ENCODE assay signal across 8 cellular contexts in the genomic region with DNA sequence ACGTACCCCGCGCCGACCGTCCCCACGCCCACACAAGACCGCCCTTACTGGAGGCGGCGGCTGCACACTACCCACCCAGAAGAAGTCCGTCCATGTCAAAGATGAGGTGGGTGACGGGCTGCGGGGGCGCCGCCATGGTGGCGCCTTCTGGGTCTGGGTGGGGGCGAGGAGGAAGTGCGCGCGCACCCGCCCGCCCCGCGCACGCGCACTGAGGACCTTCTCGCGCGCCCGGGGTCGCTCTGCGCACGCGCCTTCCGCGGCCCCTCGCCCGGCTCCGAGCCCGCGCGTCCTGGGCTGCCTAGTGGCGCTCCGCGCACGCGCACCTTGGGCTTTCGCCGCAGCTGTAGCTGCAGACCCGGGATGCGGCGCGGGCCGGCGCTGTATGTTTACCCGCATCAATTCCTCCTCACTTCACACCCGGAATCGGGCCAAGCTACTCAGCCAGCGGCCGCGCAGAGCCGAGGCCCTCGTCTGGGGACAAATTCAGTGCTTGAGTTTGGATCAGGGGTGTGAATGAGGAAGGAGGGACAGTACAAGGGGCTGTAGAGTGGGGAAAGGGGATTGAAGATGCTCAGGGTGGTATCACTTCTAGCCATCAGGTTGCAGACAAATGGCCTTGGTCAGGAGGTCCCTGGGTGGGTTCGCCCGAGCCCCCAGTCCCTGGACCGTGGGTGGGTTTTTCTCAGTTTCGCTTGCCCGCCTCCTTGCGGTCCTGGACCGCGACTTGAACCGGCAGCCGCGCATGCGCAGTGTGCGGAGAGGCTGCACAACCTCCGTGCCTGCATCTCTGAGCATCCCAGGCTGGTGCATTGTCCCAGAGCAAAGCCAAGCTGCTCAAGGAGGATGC. TPM values are rescaled to one million over a fixed set of nuclear protein-coding genes. Genes with fewer than 3 reads are reported as not detected.
DNase-seq lines count a peak whose midpoint lies in the region; ATAC-seq and TF ChIP-seq lines count a peak whose summit lies in the region.

A gene (minus strand): TSS at position 176 of the 847 bp plus-strand sequence. CDS start 40 bp downstream, at position 136.

- WGBS in liver, result under 1% methylated on average over 76 of the region's 76 CpGs

- no peaks in the 10 kb centered on the region for H3K9me3 ChIP-seq in liver (ENCODE audit: control insufficient read depth in 4 of 4, low read length in 3 of 4)

- peak; percentile 34 for TF ChIP-seq CTCF in liver (IDR thresholded peaks at IDR 0.05; ENCODE audit: low read depth, low read length, missing input control)

- peak within 1 kb of the TSS; percentile 72 to 99 (median 87) for H3K4me3 ChIP-seq in liver (ENCODE audit: low read depth in 1 of 3, low read length in 3 of 3)

- no peaks in the 10 kb centered on the region for H3K27me3 ChIP-seq in liver (ENCODE audit: control insufficient read depth in 4 of 4, insufficient read depth in 4 of 4, low read length in 3 of 4)

- H3K36me3 ChIP-seq in liver (ENCODE audit: control insufficient read depth in 4 of 4, insufficient read depth in 3 of 4, low read depth in 1 of 4, low read length in 3 of 4), result no peaks in the 10 kb centered on the region

- H3K9ac ChIP-seq in liver (ENCODE audit: low read depth in 1 of 2, low read length in 2 of 2), result peak within 1 kb of the TSS in 1 of 2 donors; percentile 5

- peak; percentile 31 to 95 (median 78) for DNase-seq in C1 segment of cervical spinal cord (lab: John Stamatoyannopoulos, UW)
- peak; percentile 91 for DNase-seq in NCI-H69 (lab: John Stamatoyannopoulos, UW)
- DNase-seq in activated CD4-positive, alpha-beta T cell treated with anti-CD3 and anti-CD28 coated beads, Interleukin-2, amount 50 U/mL, for 24 hours (ENCODE audit: low read depth in 1 of 2, low spot score in 1 of 2), result peak; percentile 58 to 62
- peak; percentile 84 for DNase-seq in dermis blood vessel endothelial cell
- peak; percentile 81 for DNase-seq in stimulated activated CD4-positive, alpha-beta T cell treated with anti-CD3 and anti-CD28 coated beads, Interleukin-4, amount 100 ng/mL, for 1 hour

- no peak for TF ChIP-seq RAD21 in liver (IDR thresholded peaks at IDR 0.05)

- peak within 1 kb of the TSS; percentile 89 to 94 for H3K27ac ChIP-seq in liver (ENCODE audit: low read depth in 1 of 2, low read length in 2 of 2)

- peaks cover 2 to 24% (median 17%) of the 10 kb centered on the region in 4 donors for H3K4me1 ChIP-seq in liver (ENCODE audit: control insufficient read depth in 4 of 4, insufficient read depth in 4 of 4, low read length in 3 of 4)

- ATAC-seq in GM19328 (IDR thresholded peaks at IDR 0.05; ENCODE audit: unreplicated experiment) (peak; percentile 80), HG03460 (IDR thresholded peaks at IDR 0.05; ENCODE audit: unreplicated experiment) (peak; percentile 72)

TF ChIP-seq in liver, 16 proteins besides CTCF, POLR2A, EP300 and RAD21:
- TF ChIP-seq, protein P1, sequence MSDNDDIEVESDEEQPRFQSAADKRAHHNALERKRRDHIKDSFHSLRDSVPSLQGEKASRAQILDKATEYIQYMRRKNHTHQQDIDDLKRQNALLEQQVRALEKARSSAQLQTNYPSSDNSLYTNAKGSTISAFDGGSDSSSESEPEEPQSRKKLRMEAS (IDR thresholded peaks at IDR 0.05), result no peak
- TF ChIP-seq YY1 (IDR thresholded peaks at IDR 0.05), result peak; percentile 23

RNA-seq across cellular contexts. Expression of the gene that starts here (rescaled TPM):
- 11.4 and 17.2 TPM in 2 replicates for total RNA-seq in dermis blood vessel endothelial cell
- total RNA-seq in liver, result 1 to 10 TPM; 5.3 to 9.4 TPM
- 1 to 10 TPM; 6.3 to 7.4 TPM for polyA plus RNA-seq in liver

Comparison
In these comparisons a context has a peak if more than half of its experiments do, and no peak if none do; other contexts are left out.
1. Peak in every context shown above with its lines: DNase-seq, ATAC-seq, H3K4me3 ChIP-seq and H3K27ac ChIP-seq.